Comparison of ENCODE assay signal across 8 cellular contexts in genomic region chr17:78127240-78127887, GRCh38. TPM values are rescaled to one million over a fixed set of nuclear protein-coding genes. Genes with fewer than 3 reads are reported as not detected.
A peak's percentile ranks its signal among the peaks of the same experiment; 100 is the strongest.
DNase-seq lines count a peak whose midpoint lies in the region; ATAC-seq and TF ChIP-seq lines count a peak whose summit lies in the region.

No MANE protein-coding gene starts in this region.

- ATAC-seq in naive thymus-derived CD8-positive, alpha-beta T cell: no peak
- ATAC-seq in GM19455 (IDR thresholded peaks at IDR 0.05; ENCODE audit: unreplicated experiment): no peak

- peaks cover 0 to 39% (median 32%) of the 10 kb centered on the region in 4 donors for H3K36me3 ChIP-seq in esophagus muscularis mucosa
- H3K36me3 ChIP-seq in urinary bladder (ENCODE audit: insufficient read depth): no peaks in the 10 kb centered on the region

- H3K9me3 ChIP-seq in esophagus muscularis mucosa: no peaks in the 10 kb centered on the region

- intact Hi-C loops in CD14-positive monocyte (cut with micrococcal nuclease): loop anchor here (2.0 to 5.0 kb wide), 2 partner anchors 15 to 45 kb away; no protein-coding TSS in a partner anchor
- intact Hi-C loops in esophagus muscularis mucosa (cut with DNase I): no loop called here

- DNase-seq in CD14-positive monocyte (ENCODE audit: low spot score): peak; percentile 85
- peak; percentile 99 for DNase-seq in Kasumi-1 (lab: John Stamatoyannopoulos, UW)
- peak; percentile 62 for DNase-seq in activated CD8-positive, alpha-beta memory T cell treated with anti-CD3 and anti-CD28 coated beads, Interleukin-2, amount 50 U/mL, for 4 hours
- DNase-seq in esophagus muscularis mucosa (ENCODE audit: extremely low spot score): no peak
- DNase-seq in naive thymus-derived CD8-positive, alpha-beta T cell: peak in 8 of 10 donors; percentile 52 to 83 (median 63)
- no peak for DNase-seq in NCI-H2227 treated with DMSO at 0.1 percent for 48 hours (lab: John Stamatoyannopoulos, UW)

- H3K4me1 Mint-ChIP-seq in CD14-positive monocyte: peaks cover 68% of the 10 kb centered on the region
- peaks cover 32 to 66% (median 59%) of the 10 kb centered on the region in 4 donors for H3K4me1 Mint-ChIP-seq in naive thymus-derived CD8-positive, alpha-beta T cell

- POLR2A ChIA-PET in naive thymus-derived CD8-positive, alpha-beta T cell (lab: Charles Lee): interaction anchor here (1.0 to 30.2 kb wide), 14 partner anchors 2 to 753 kb away, joined by 3 to 1112 read pairs (median 8); partner anchors contain the start of genes AFMID, C17orf99, SYNGR2 and TK1

- no peaks in the 10 kb centered on the region for H3K9me3 Mint-ChIP-seq in CD14-positive monocyte
- peaks cover 0 to 2% (median 0%) of the 10 kb centered on the region in 9 donors for H3K9me3 Mint-ChIP-seq in naive thymus-derived CD8-positive, alpha-beta T cell

- peaks cover 5 to 57% (median 14%) of the 10 kb centered on the region in 4 donors for H3K27me3 ChIP-seq in esophagus muscularis mucosa

- peaks cover 22 to 24% of the 10 kb centered on the region in 2 donors for H3K36me3 Mint-ChIP-seq in CD14-positive monocyte
- H3K36me3 Mint-ChIP-seq in naive thymus-derived CD8-positive, alpha-beta T cell: peaks cover 0 to 39% (median 18%) of the 10 kb centered on the region in 3 donors

- WGBS in esophagus muscularis mucosa: 14% methylated on average over 1 of the region's 25 CpGs
- 44% methylated on average over 25 of the region's 25 CpGs for WGBS in urinary bladder

- H3K27ac ChIP-seq in esophagus muscularis mucosa (replicated peaks in 1 of 4): peak overlapping the region; percentile 71 to 86 (median 78)
- peak overlapping the region; percentile 65 for H3K27ac ChIP-seq in urinary bladder (ENCODE audit: low read depth)

- H3K27ac Mint-ChIP-seq in CD14-positive monocyte: peak overlapping the region; percentile 85 to 93 (median 92)
- H3K27ac Mint-ChIP-seq in naive thymus-derived CD8-positive, alpha-beta T cell: peak overlapping the region; percentile 79 to 95 (median 92)

- no peak for TF ChIP-seq EP300 in esophagus muscularis mucosa (IDR thresholded peaks at IDR 0.05)

- H3K4me3 ChIP-seq in esophagus muscularis mucosa (peak overlapping the region; percentile 70 to 82 (median 73)), urinary bladder (ENCODE audit: low read depth, low read length) (peak overlapping the region; percentile 70)

- peaks cover 0 to 6% (median 0%) of the 10 kb centered on the region in 3 donors for H3K27me3 Mint-ChIP-seq in CD14-positive monocyte (ENCODE audit: low read depth in 3 of 3)
- H3K27me3 Mint-ChIP-seq in naive thymus-derived CD8-positive, alpha-beta T cell: no peaks in the 10 kb centered on the region

- H3K4me3 Mint-ChIP-seq in CD14-positive monocyte: peak overlapping the region; percentile 89 to 90
- peak overlapping the region; percentile 87 to 100 (median 92) for H3K4me3 Mint-ChIP-seq in naive thymus-derived CD8-positive, alpha-beta T cell

- no peak for TF ChIP-seq CTCF in CD14-positive monocyte (IDR thresholded peaks at IDR 0.05)
- no peak for TF ChIP-seq CTCF in esophagus muscularis mucosa (IDR thresholded peaks at IDR 0.05)

- no peak for TF ChIP-seq POLR2A in esophagus muscularis mucosa (IDR thresholded peaks at IDR 0.05; ENCODE audit: low read depth)

- H3K4me1 ChIP-seq in esophagus muscularis mucosa: peaks cover 70 to 83% (median 78%) of the 10 kb centered on the region in 4 donors
- H3K4me1 ChIP-seq in urinary bladder (ENCODE audit: insufficient read depth): no peaks in the 10 kb centered on the region

RNA-seq across cellular contexts. Expression of gene TMC6, which starts 1.2 kb away (rescaled TPM):
- polyA plus RNA-seq in CD14-positive monocyte (10 to 100 TPM; 60.1 to 79.2 TPM), urinary bladder (23.4 TPM)
- total RNA-seq in esophagus muscularis mucosa (10 to 100 TPM; 14.4 to 21.4 (median 18.5) TPM), urinary bladder (19.5 TPM)
- total RNA-seq in naive thymus-derived CD8-positive, alpha-beta T cell: 100 to 1,000 TPM; 809 to 819 TPM
- polyA plus RNA-seq in naive thymus-derived CD8-positive, alpha-beta T cell: 100 to 1,000 TPM; 186 to 253 (median 209) TPM

RNA-seq across cellular contexts. Expression of gene TMC8, which starts 3.2 kb away (rescaled TPM):
- polyA plus RNA-seq in CD14-positive monocyte (10 to 100 TPM; 13.3 to 15.1 TPM), urinary bladder (3.6 TPM)
- total RNA-seq in esophagus muscularis mucosa (1 to 10 TPM; 1.3 to 5.3 (median 2.3) TPM), urinary bladder (2.7 TPM)
- 100 to 1,000 TPM; 367 to 370 TPM for total RNA-seq in naive thymus-derived CD8-positive, alpha-beta T cell
- 100 to 1,000 TPM in 1 of 3 donors, 10 to 100 TPM in 2; 62.5 to 141 (median 72.9) TPM for polyA plus RNA-seq in naive thymus-derived CD8-positive, alpha-beta T cell

RNA-seq across cellular contexts. Expression of gene C17orf99, which starts 18.8 kb away (rescaled TPM):
- polyA plus RNA-seq in CD14-positive monocyte (not detected), urinary bladder (not detected)
- total RNA-seq in esophagus muscularis mucosa (not detected), urinary bladder (0.63 TPM)
- under 1 TPM in 1 of 2 experiments, not detected in 1; 0.60 TPM for total RNA-seq in naive thymus-derived CD8-positive, alpha-beta T cell
- not detected for polyA plus RNA-seq in naive thymus-derived CD8-positive, alpha-beta T cell

RNA-seq across cellular contexts. Expression of gene SYNGR2, which starts 41.0 kb away (rescaled TPM):
- polyA plus RNA-seq in CD14-positive monocyte: 100 to 1,000 TPM; 350 to 402 TPM
- 100 to 1,000 TPM in 2 of 4 donors, 10 to 100 TPM in 2; 63.1 to 164 (median 124) TPM for total RNA-seq in esophagus muscularis mucosa
- 10 to 100 TPM; 58.1 to 66.6 TPM for total RNA-seq in naive thymus-derived CD8-positive, alpha-beta T cell
- polyA plus RNA-seq in naive thymus-derived CD8-positive, alpha-beta T cell: 100 to 1,000 TPM in 1 of 3 donors, 10 to 100 TPM in 2; 88.4 to 108 (median 92.1) TPM
- total RNA-seq in urinary bladder: 15.0 TPM
- polyA plus RNA-seq in urinary bladder: 79.7 TPM

RNA-seq across cellular contexts. Expression of gene TK1, which starts 59.5 kb away (rescaled TPM):
- polyA plus RNA-seq in CD14-positive monocyte (1 to 10 TPM; 1.4 to 2.0 TPM), urinary bladder (3.2 TPM)
- total RNA-seq in esophagus muscularis mucosa (10 to 100 TPM in 2 of 4 donors, 1 to 10 TPM in 2; 7.9 to 22.1 (median 14.5) TPM), urinary bladder (16.2 TPM)
- not detected for total RNA-seq in naive thymus-derived CD8-positive, alpha-beta T cell
- 1 to 10 TPM in 1 of 3 donors, under 1 TPM in 1, not detected in 1; 0.18 to 1.1 TPM for polyA plus RNA-seq in naive thymus-derived CD8-positive, alpha-beta T cell

Comparison
In these comparisons a context has a peak if more than half of its experiments do, and no peak if none do; other contexts are left out.
1. DNase-seq: peak in CD14-positive monocyte (single experiment), Kasumi-1 (2 of 2), activated CD8-positive, alpha-beta memory T cell treated with anti-CD3 and anti-CD28 coated beads, Interleukin-2, amount 50 U/mL, for 4 hours (single experiment) and naive thymus-derived CD8-positive, alpha-beta T cell (8 of 10); none in esophagus muscularis mucosa (single experiment) and NCI-H2227 treated with DMSO at 0.1 percent for 48 hours (single experiment).
2. RNA of gene TMC6, which starts 1.2 kb away (total RNA-seq): 809 to 819 TPM in naive thymus-derived CD8-positive, alpha-beta T cell; 14.4 to 21.4 TPM in esophagus muscularis mucosa and 19.5 TPM in urinary bladder (single experiment); every median in the first group is over 10 times any median in the second.
3. RNA of gene TMC8, which starts 3.2 kb away (total RNA-seq): 367 to 370 TPM in naive thymus-derived CD8-positive, alpha-beta T cell; 1.3 to 5.3 TPM in esophagus muscularis mucosa and 2.7 TPM in urinary bladder (single experiment); every median in the first group is over 10 times any median in the second.